20 cellular contexts compared by ENCODE assay signal in the genomic region with DNA sequence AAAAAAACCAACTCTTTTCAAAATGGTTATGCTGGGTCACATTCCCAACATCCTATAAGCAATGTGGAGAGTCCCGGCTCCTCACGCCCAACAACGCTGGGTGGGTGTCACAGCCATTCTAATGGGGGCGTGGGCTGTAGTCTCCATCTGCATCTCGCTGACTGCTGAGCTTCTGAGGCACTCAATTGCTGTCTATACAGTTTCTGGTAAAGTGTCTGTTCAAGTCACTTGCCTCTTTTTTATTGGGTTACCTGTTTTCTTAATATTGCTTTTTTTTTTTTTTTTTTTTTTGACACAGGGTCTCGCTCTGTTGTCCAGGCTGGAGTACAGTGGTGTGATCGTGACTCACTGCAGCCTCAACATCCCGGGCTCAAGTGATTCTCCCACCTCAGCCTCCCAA. TPM values are rescaled to one million over a fixed set of nuclear protein-coding genes. Genes with fewer than 3 reads are reported as not detected.
A peak's percentile ranks its signal among the peaks of the same experiment; 100 is the strongest.
DNase-seq lines count a peak whose midpoint lies in the region; ATAC-seq and TF ChIP-seq lines count a peak whose summit lies in the region.
"Had no signal": no experiment of that assay in that cellular context is flagged by ENCODE, and none has a peak within 500 bp of the region (broad histone marks: within the 10 kb centered on the region; RNA-seq: fewer than 3 reads in every experiment).

No MANE protein-coding gene starts in this region.

- TF ChIP-seq CTCF in body of pancreas (IDR thresholded peaks at IDR 0.05): no peak

- peak overlapping the region in 2 of 11 experiments; percentile 83 to 85; a peak in 1 of 22 replicates for H3K27ac ChIP-seq in BLaER1 treated with 17β-estradiol and CSF1 and Interleukin-3, amounts not matched to agents 10 nM and 100 nM
- H3K27ac ChIP-seq in body of pancreas: no peak overlapping the region

- no peak overlapping the region for H3K4me3 Mint-ChIP-seq in T-helper 17 cell
- no peak overlapping the region for H3K4me3 Mint-ChIP-seq in stimulated activated naive CD8-positive, alpha-beta T cell treated with anti-CD3 and anti-CD28 coated beads, Interleukin-15, amount 100 ng/mL, for 72 hours

- 95% methylated on average over 8 of the region's 8 CpGs for WGBS in body of pancreas, 2 donors

- TF ChIP-seq POLR2A in body of pancreas (IDR thresholded peaks at IDR 0.05): no peak

- H3K36me3 ChIP-seq in BLaER1 treated with 17β-estradiol and CSF1 and Interleukin-3, amounts not matched to agents 10 nM and 100 nM: peaks cover 47 to 83% (median 75%) of the 10 kb centered on the region in 11 experiments; a peak in 21 of 22 replicates
- peaks cover 0 to 2% of the 10 kb centered on the region in 2 donors for H3K36me3 ChIP-seq in body of pancreas (replicated peaks in 1 of 2; ENCODE audit: insufficient read depth in 1 of 2, low read depth in 2 of 2)

- no peaks in the 10 kb centered on the region for H3K27me3 Mint-ChIP-seq in T-helper 17 cell
- H3K27me3 Mint-ChIP-seq in stimulated activated naive CD8-positive, alpha-beta T cell treated with anti-CD3 and anti-CD28 coated beads, Interleukin-15, amount 100 ng/mL, for 72 hours: no peaks in the 10 kb centered on the region

- peak overlapping the region; percentile 81 for H3K27ac Mint-ChIP-seq in T-helper 17 cell
- no peak overlapping the region for H3K27ac Mint-ChIP-seq in stimulated activated naive CD8-positive, alpha-beta T cell treated with anti-CD3 and anti-CD28 coated beads, Interleukin-15, amount 100 ng/mL, for 72 hours

- peak overlapping the region in 10 of 11 experiments; percentile 58 to 97 (median 90); a peak in 20 of 22 replicates for H3K4me2 ChIP-seq in BLaER1 treated with 17β-estradiol and CSF1 and Interleukin-3, amounts not matched to agents 10 nM and 100 nM
- H3K4me2 ChIP-seq: SK-N-SH had no signal

- intact Hi-C loops in body of pancreas (cut with DNase I): loop anchor here (10.0 kb wide), 1 partner anchor 49 kb away; no protein-coding TSS in a partner anchor

- peaks cover 32% of the 10 kb centered on the region for H3K4me1 Mint-ChIP-seq in T-helper 17 cell
- peaks cover 30% of the 10 kb centered on the region for H3K4me1 Mint-ChIP-seq in stimulated activated naive CD8-positive, alpha-beta T cell treated with anti-CD3 and anti-CD28 coated beads, Interleukin-15, amount 100 ng/mL, for 72 hours

- H3K27me3 ChIP-seq in BLaER1 treated with 17β-estradiol and CSF1 and Interleukin-3, amounts not matched to agents 10 nM and 100 nM: no peaks in the 10 kb centered on the region
- no peaks in the 10 kb centered on the region for H3K27me3 ChIP-seq in body of pancreas

- H3K9me3 Mint-ChIP-seq in stimulated activated naive CD8-positive, alpha-beta T cell treated with anti-CD3 and anti-CD28 coated beads, Interleukin-15, amount 100 ng/mL, for 72 hours: no peaks in the 10 kb centered on the region

- H4K20me1 ChIP-seq in BLaER1 treated with 17β-estradiol and CSF1 and Interleukin-3, amounts not matched to agents 10 nM and 100 nM: peaks cover 88 to 100% (median 100%) of the 10 kb centered on the region in 11 experiments

- ATAC-seq in T-helper 17 cell (no peak), HG02798 (IDR thresholded peaks at IDR 0.05; ENCODE audit: poor library complexity, unreplicated experiment) (no peak), body of pancreas (no peak)
- no peak for ATAC-seq in stimulated activated naive CD8-positive, alpha-beta T cell treated with anti-CD3 and anti-CD28 coated beads, Interleukin-15, amount 100 ng/mL, for 72 hours
- ATAC-seq: Panc1 had no signal

- peak overlapping the region in 1 of 11 experiments; percentile 25; a peak in 1 of 22 replicates for H3K9ac ChIP-seq in BLaER1 treated with 17β-estradiol and CSF1 and Interleukin-3, amounts not matched to agents 10 nM and 100 nM
- H3K9ac ChIP-seq: SK-N-SH had no signal

- peaks cover 64 to 100% (median 95%) of the 10 kb centered on the region in 10 experiments for H3K4me1 ChIP-seq in BLaER1 treated with 17β-estradiol and CSF1 and Interleukin-3, amounts not matched to agents 10 nM and 100 nM
- peaks cover 17% of the 10 kb centered on the region for H3K4me1 ChIP-seq in body of pancreas

- H3K36me3 Mint-ChIP-seq in T-helper 17 cell (ENCODE audit: low read depth): peaks cover 5% of the 10 kb centered on the region

- peak; percentile 40 for DNase-seq in NAMALWA (ENCODE audit: low spot score)
- no peak for DNase-seq in T-helper 17 cell
- DNase-seq in mesenteric fat pad (ENCODE audit: low spot score): peak; percentile 41
- no peak for DNase-seq in stimulated activated naive CD8-positive, alpha-beta T cell treated with anti-CD3 and anti-CD28 coated beads, Interleukin-15, amount 100 ng/mL, for 72 hours
- no peak for DNase-seq in body of pancreas
- DNase-seq: GOT3, IMR-90, KG1, MM.1S, NCI-H1048, NCI-H1417, NCI-H1694, NCI-H2029 treated with DMSO at 0.1 percent for 48 hours, NCI-H446 treated with DMSO at 0.1 percent for 48 hours, NCI-H526, SK-N-SH had no signal

- H3K4me3 ChIP-seq in BLaER1 treated with 17β-estradiol and CSF1 and Interleukin-3, amounts not matched to agents 10 nM and 100 nM: 0 out of 20 replicates have a peak overlapping the region, but pooled peaks of 1 of the 10 experiments have one; percentile 5
- H3K4me3 ChIP-seq in body of pancreas: no peak overlapping the region
- H3K4me3 ChIP-seq: HAP-1 had no signal

- H3K9me3 ChIP-seq in BLaER1 treated with 17β-estradiol and CSF1 and Interleukin-3, amounts not matched to agents 10 nM and 100 nM (replicated peaks in 1 of 11): no peaks in the 10 kb centered on the region
- H3K9me3 ChIP-seq in T-helper 17 cell (ENCODE audit: control insufficient read depth, low read length, poor library complexity, severe bottlenecking) (no peaks in the 10 kb centered on the region), body of pancreas (no peaks in the 10 kb centered on the region)
- H3K9me3 ChIP-seq: HAP-1, SK-N-SH had no signal

RNA-seq across cellular contexts. Expression of gene GNB1, which starts 54.8 kb away (rescaled TPM):
- 100 to 1,000 TPM; 236 to 255 TPM for total RNA-seq in T-helper 17 cell
- 318 TPM for total RNA-seq in mesenteric fat pad
- 10 to 100 TPM; 71.3 to 79.1 TPM for total RNA-seq in body of pancreas

RNA-seq across cellular contexts. Expression of gene NADK, which starts 57.8 kb away (rescaled TPM):
- 10 to 100 TPM; 54.8 to 61.5 TPM for total RNA-seq in T-helper 17 cell
- 165 TPM for total RNA-seq in mesenteric fat pad
- 10 to 100 TPM; 51.7 to 56.3 TPM for total RNA-seq in body of pancreas

Comparison
In these comparisons a context has a peak if more than half of its experiments do, and no peak if none do; other contexts are left out.
1. DNase-seq: peak in NAMALWA (single experiment) and mesenteric fat pad (single experiment); none in T-helper 17 cell (0 of 3), stimulated activated naive CD8-positive, alpha-beta T cell treated with anti-CD3 and anti-CD28 coated beads, Interleukin-15, amount 100 ng/mL, for 72 hours (0 of 2) and body of pancreas (0 of 4).